25 cellular contexts compared by ENCODE assay signal in genomic region chr1:7964476-7964875, GRCh38. TPM values are rescaled to one million over a fixed set of nuclear protein-coding genes. Genes with fewer than 3 reads are reported as not detected.
DNase-seq lines count a peak whose midpoint lies in the region; ATAC-seq and TF ChIP-seq lines count a peak whose summit lies in the region.
"Had no signal": no experiment of that assay in that cellular context is flagged by ENCODE, and none has a peak within 500 bp of the region (broad histone marks: within the 10 kb centered on the region; RNA-seq: fewer than 3 reads in every experiment).

No MANE protein-coding gene starts in this region.

- H3K4me1 ChIP-seq in CD8-positive, alpha-beta memory T cell (ENCODE audit: insufficient read depth, low read length) = peaks cover 50% of the 10 kb centered on the region
- peaks cover 31 to 43% of the 10 kb centered on the region in 2 donors for H3K4me1 ChIP-seq in thyroid gland

- no peak for TF ChIP-seq POLR2A in thyroid gland (IDR thresholded peaks at IDR 0.05)

- H3K27ac ChIP-seq in CD8-positive, alpha-beta memory T cell (ENCODE audit: low read depth, low read length) = no peak overlapping the region
- H3K27ac ChIP-seq in thyroid gland = peak overlapping the region in 1 of 3 donors; percentile 79
- H3K27ac ChIP-seq: parathyroid adenoma, upper lobe of left lung, WERI-Rb-1 had no signal

- H3K4me1 Mint-ChIP-seq in activated CD4-positive, alpha-beta T cell treated with anti-CD3 and anti-CD28 coated beads for 36 hours = peaks cover 51% of the 10 kb centered on the region
- peaks cover 60 to 83% (median 80%) of the 10 kb centered on the region in 3 donors for H3K4me1 Mint-ChIP-seq in CD8-positive, alpha-beta memory T cell
- H3K4me1 Mint-ChIP-seq in activated T-helper 17 cell treated with anti-CD3 and anti-CD28 coated beads, Interleukin-2, amount 50 U/mL, for 72 hours = peaks cover 22% of the 10 kb centered on the region
- H3K4me1 Mint-ChIP-seq in neural crest cell = peaks cover 30% of the 10 kb centered on the region

- no peaks in the 10 kb centered on the region for H3K27me3 ChIP-seq in CD8-positive, alpha-beta memory T cell (ENCODE audit: insufficient read depth, low read length, poor library complexity, severe bottlenecking)
- H3K27me3 ChIP-seq in thyroid gland = no peaks in the 10 kb centered on the region
- H3K27me3 ChIP-seq: breast epithelium, upper lobe of left lung had no signal

- no peak for ATAC-seq in activated CD4-positive, alpha-beta T cell treated with anti-CD3 and anti-CD28 coated beads for 36 hours
- ATAC-seq in activated T-helper 17 cell treated with anti-CD3 and anti-CD28 coated beads, Interleukin-2, amount 50 U/mL, for 72 hours (replicated peaks) = no peak
- no peak for ATAC-seq in GM19463 (IDR thresholded peaks at IDR 0.05; ENCODE audit: unreplicated experiment)
- ATAC-seq: GM12878; GM23338; stimulated activated naive B cell treated with anti-CD40 and anti-IgM and Interleukin-4, amounts not matched to agents 10 μg/mL and 1 μg/mL and 100 μg/mL, for 72 hours; T-cell had no signal

- CTCF ChIA-PET in activated CD4-positive, alpha-beta T cell treated with anti-CD3 and anti-CD28 coated beads for 36 hours (lab: Charles Lee) = interaction anchor here (0.7 to 3.5 kb wide), 3 partner anchors 9 to 71 kb away, joined by 3 to 21 read pairs (median 4); no protein-coding TSS in a partner anchor
- CTCF ChIA-PET in CD8-positive, alpha-beta memory T cell (lab: Charles Lee) = interaction anchor here (0.8 kb wide), 1 partner anchor 22 kb away, joined by 3 read pairs; no protein-coding TSS in a partner anchor

- no peak overlapping the region for H3K4me3 Mint-ChIP-seq in activated CD4-positive, alpha-beta T cell treated with anti-CD3 and anti-CD28 coated beads for 36 hours
- H3K4me3 Mint-ChIP-seq in CD8-positive, alpha-beta memory T cell = peak overlapping the region; percentile 23 to 99 (median 55)
- peak overlapping the region; percentile 96 for H3K4me3 Mint-ChIP-seq in activated T-helper 17 cell treated with anti-CD3 and anti-CD28 coated beads, Interleukin-2, amount 50 U/mL, for 72 hours
- peak overlapping the region; percentile 79 for H3K4me3 Mint-ChIP-seq in neural crest cell
- H3K4me3 Mint-ChIP-seq: B cell had no signal

- H3K36me3 Mint-ChIP-seq in activated CD4-positive, alpha-beta T cell treated with anti-CD3 and anti-CD28 coated beads for 36 hours (ENCODE audit: low read depth) = peaks cover 58% of the 10 kb centered on the region
- H3K36me3 Mint-ChIP-seq in CD8-positive, alpha-beta memory T cell = peaks cover 4 to 67% (median 15%) of the 10 kb centered on the region in 3 donors
- peaks cover 83% of the 10 kb centered on the region for H3K36me3 Mint-ChIP-seq in activated T-helper 17 cell treated with anti-CD3 and anti-CD28 coated beads, Interleukin-2, amount 50 U/mL, for 72 hours (ENCODE audit: low read depth)
- H3K36me3 Mint-ChIP-seq in neural crest cell (ENCODE audit: low read depth) = peaks cover 7% of the 10 kb centered on the region

- peak overlapping the region; percentile 6 for H3K27ac Mint-ChIP-seq in activated CD4-positive, alpha-beta T cell treated with anti-CD3 and anti-CD28 coated beads for 36 hours
- peak overlapping the region in 7 of 8 donors; percentile 51 to 96 (median 68) for H3K27ac Mint-ChIP-seq in CD8-positive, alpha-beta memory T cell
- H3K27ac Mint-ChIP-seq in activated T-helper 17 cell treated with anti-CD3 and anti-CD28 coated beads, Interleukin-2, amount 50 U/mL, for 72 hours = peak overlapping the region; percentile 82
- no peak overlapping the region for H3K27ac Mint-ChIP-seq in neural crest cell (ENCODE audit: unreplicated experiment)
- H3K27ac Mint-ChIP-seq: B cell, GM23338 had no signal

- H3K36me3 ChIP-seq in CD8-positive, alpha-beta memory T cell (ENCODE audit: insufficient read depth, low read length) = peaks cover 37% of the 10 kb centered on the region
- peaks cover 31 to 34% of the 10 kb centered on the region in 2 donors for H3K36me3 ChIP-seq in thyroid gland
- H3K36me3 ChIP-seq: breast epithelium had no signal

- POLR2A ChIA-PET in activated CD4-positive, alpha-beta T cell treated with anti-CD3 and anti-CD28 coated beads for 36 hours (lab: Charles Lee) = interaction anchor here (0.6 kb wide), 1 partner anchor 12 kb away, joined by 4 read pairs; no protein-coding TSS in a partner anchor
- POLR2A ChIA-PET in CD8-positive, alpha-beta memory T cell (lab: Charles Lee) = interaction anchor here (0.6 kb wide), 1 partner anchor 197 kb away, joined by 4 read pairs; no protein-coding TSS in a partner anchor

- no peak overlapping the region for H3K4me3 ChIP-seq in CD8-positive, alpha-beta memory T cell (ENCODE audit: low read length)
- H3K4me3 ChIP-seq in thyroid gland (replicated peaks in 1 of 3) = no peak overlapping the region
- H3K4me3 ChIP-seq: breast epithelium, GM12878, GM23338, lung, upper lobe of left lung had no signal

- TF ChIP-seq CTCF in neural crest cell (conservative IDR thresholded peaks at IDR 0.05) (no peak), thyroid gland (IDR thresholded peaks at IDR 0.05) (no peak)

- H3K27me3 Mint-ChIP-seq in activated CD4-positive, alpha-beta T cell treated with anti-CD3 and anti-CD28 coated beads for 36 hours = no peaks in the 10 kb centered on the region
- H3K27me3 Mint-ChIP-seq in CD8-positive, alpha-beta memory T cell = peaks cover 0 to 1% of the 10 kb centered on the region in 2 donors
- no peaks in the 10 kb centered on the region for H3K27me3 Mint-ChIP-seq in activated T-helper 17 cell treated with anti-CD3 and anti-CD28 coated beads, Interleukin-2, amount 50 U/mL, for 72 hours
- no peaks in the 10 kb centered on the region for H3K27me3 Mint-ChIP-seq in neural crest cell (ENCODE audit: low read depth)
- H3K27me3 Mint-ChIP-seq: B cell; stimulated activated naive B cell treated with anti-CD40 and anti-IgM and Interleukin-4, amounts not matched to agents 10 μg/mL and 1 μg/mL and 100 μg/mL, for 72 hours; T-cell had no signal

- H3K9me3 Mint-ChIP-seq in activated CD4-positive, alpha-beta T cell treated with anti-CD3 and anti-CD28 coated beads for 36 hours (ENCODE audit: low read depth) = no peaks in the 10 kb centered on the region
- H3K9me3 Mint-ChIP-seq in CD8-positive, alpha-beta memory T cell = no peaks in the 10 kb centered on the region
- H3K9me3 Mint-ChIP-seq in activated T-helper 17 cell treated with anti-CD3 and anti-CD28 coated beads, Interleukin-2, amount 50 U/mL, for 72 hours = no peaks in the 10 kb centered on the region
- no peaks in the 10 kb centered on the region for H3K9me3 Mint-ChIP-seq in neural crest cell
- H3K9me3 Mint-ChIP-seq: GM23338; stimulated activated naive B cell treated with anti-CD40 and anti-IgM and Interleukin-4, amounts not matched to agents 10 μg/mL and 1 μg/mL and 100 μg/mL, for 72 hours; T-cell had no signal

- intact Hi-C loops in activated CD4-positive, alpha-beta T cell treated with anti-CD3 and anti-CD28 coated beads for 36 hours (cut with DNase I, micrococcal nuclease) = loop anchor here (5.0 to 10.0 kb wide), 4 partner anchors 182 to 1360 kb away; partner anchors contain the start of genes KLHL21 (in 1 of the 2), PER3 (in 1 of the 2) and RERE (in 1 of the 2)
- intact Hi-C loops in thyroid gland (cut with DNase I) = no loop called here

- H3K9me3 ChIP-seq in CD8-positive, alpha-beta memory T cell (ENCODE audit: low read length) = no peaks in the 10 kb centered on the region
- H3K9me3 ChIP-seq in thyroid gland = no peaks in the 10 kb centered on the region
- H3K9me3 ChIP-seq: breast epithelium, upper lobe of left lung had no signal

- 84 to 87% methylated on average over 3 of the region's 3 CpGs for whole genome bisulfite sequencing in thyroid gland, 2 donors

- no peak for DNase-seq in activated CD4-positive, alpha-beta T cell treated with anti-CD3 and anti-CD28 coated beads for 36 hours
- DNase-seq in activated CD4-positive, alpha-beta T cell treated with anti-CD3 and anti-CD28 coated beads, Interleukin-2, amount 50 U/mL, for 48 hours = no peak
- DNase-seq in CD8-positive, alpha-beta memory T cell = no peak
- DNase-seq in neural crest cell (ENCODE audit: low read depth, low spot score) (no peak), SKM-1 treated with dmso at 0.1 percent for 144 hours (lab: John Stamatoyannopoulos, UW; ENCODE audit: unreplicated experiment) (no peak), thyroid gland (no peak)
- DNase-seq: dermis blood vessel endothelial cell; DMS 273 treated with DMSO at 0.1 percent for 48 hours; Karpas-422; NCI-H2107; NCI-H524 treated with DMSO at 0.1 percent for 48 hours; OCI-M1; SHP77; stimulated activated naive B cell treated with anti-CD40 and anti-IgM and Interleukin-4, amounts not matched to agents 10 μg/mL and 1 μg/mL and 100 μg/mL, for 72 hours; T-cell; upper lobe of left lung; WERI-Rb-1 had no signal

RNA-seq across cellular contexts. Expression of gene PARK7, which starts 3.0 kb away (rescaled TPM):
- 100 to 1,000 TPM; 294 to 390 TPM for total RNA-seq in activated CD4-positive, alpha-beta T cell treated with anti-CD3 and anti-CD28 coated beads for 36 hours
- 100 to 1,000 TPM; 583 to 628 TPM for total RNA-seq in CD8-positive, alpha-beta memory T cell
- polyA plus RNA-seq in CD8-positive, alpha-beta memory T cell = 396 TPM
- total RNA-seq in activated T-helper 17 cell treated with anti-CD3 and anti-CD28 coated beads, Interleukin-2, amount 50 U/mL, for 72 hours = 100 to 1,000 TPM; 262 to 416 TPM
- 383 and 386 TPM in 2 replicates for total RNA-seq in neural crest cell
- 100 to 1,000 TPM; 222 to 327 (median 257) TPM for total RNA-seq in thyroid gland

RNA-seq across cellular contexts. Expression of gene TNFRSF9, which starts 23.8 kb away (rescaled TPM):
- 10 to 100 TPM; 26.8 to 28.2 TPM for total RNA-seq in activated CD4-positive, alpha-beta T cell treated with anti-CD3 and anti-CD28 coated beads for 36 hours
- 100 to 1,000 TPM; 273 to 279 TPM for total RNA-seq in CD8-positive, alpha-beta memory T cell
- 14.4 TPM for polyA plus RNA-seq in CD8-positive, alpha-beta memory T cell
- total RNA-seq in activated T-helper 17 cell treated with anti-CD3 and anti-CD28 coated beads, Interleukin-2, amount 50 U/mL, for 72 hours = 10 to 100 TPM; 22.2 to 40.8 TPM
- total RNA-seq in neural crest cell (0.23 and 0.28 TPM in 2 replicates), thyroid gland (under 1 TPM in 1 of 4 donors, not detected in 3; 0.10 TPM)
- total RNA-seq: GM23338 had no signal
- polyA plus RNA-seq: GM23338 had no signal

Comparison
In these comparisons a context has a peak if more than half of its experiments do, and no peak if none do; other contexts are left out.
1. RNA of gene TNFRSF9, which starts 23.8 kb away (total RNA-seq): 273 to 279 TPM in CD8-positive, alpha-beta memory T cell, 22.2 to 40.8 TPM in activated T-helper 17 cell treated with anti-CD3 and anti-CD28 coated beads, Interleukin-2, amount 50 U/mL, for 72 hours and 26.8 to 28.2 TPM in activated CD4-positive, alpha-beta T cell treated with anti-CD3 and anti-CD28 coated beads for 36 hours; 0.23 to 0.28 TPM in neural crest cell and 0.10 TPM in thyroid gland; every median in the first group is over 10 times any median in the second.